In the genomic region with DNA sequence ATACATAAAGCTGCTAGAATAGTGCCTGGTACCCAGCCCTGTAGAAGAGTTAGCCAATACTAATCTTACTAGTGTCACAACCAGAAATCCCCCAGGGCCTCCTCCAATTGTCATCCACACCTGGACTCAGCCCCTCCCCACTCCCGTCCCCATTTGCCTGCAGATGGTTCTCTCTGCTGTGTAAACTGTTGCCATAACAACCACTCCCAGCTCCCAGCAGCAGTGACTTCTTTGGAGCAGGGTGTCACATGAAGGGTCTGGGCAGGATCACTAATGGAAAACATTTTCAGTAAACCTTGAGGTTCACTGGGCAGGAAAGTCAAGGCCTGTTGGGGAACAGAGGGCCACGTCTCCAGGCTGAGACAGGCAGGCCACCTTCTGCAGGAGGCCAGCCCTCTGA, we compare ENCODE assay signal across 10 cellular contexts.
A peak's percentile ranks its signal among the peaks of the same experiment; 100 is the strongest.
DNase-seq lines count a peak whose midpoint lies in the region; ATAC-seq, FAIRE-seq and TF ChIP-seq lines count a peak whose summit lies in the region.
"Had no signal": no experiment of that assay in that cellular context is flagged by ENCODE, and none has a peak within 500 bp of the region (broad histone marks: within the 10 kb centered on the region; RNA-seq: fewer than 3 reads in every experiment).

No MANE protein-coding gene starts in this region.

- H3K27me3 ChIP-seq in WERI-Rb-1 (ENCODE audit: insufficient read depth, low read depth, severe bottlenecking) (no peaks in the 10 kb centered on the region), mesenchymal stem cell (ENCODE audit: control insufficient read depth in 1 of 2, insufficient read depth in 1 of 2, low read length in 2 of 2) (no peaks in the 10 kb centered on the region)

- H3K4me2 ChIP-seq in mesenchymal stem cell (ENCODE audit: low read length, poor library complexity, severe bottlenecking), result no peak overlapping the region

- H4K91ac ChIP-seq in mesenchymal stem cell (ENCODE audit: low read length), result no peak overlapping the region

- DNase-seq in Ammon's horn (ENCODE audit: low spot score) (peak; percentile 64), NCI-H146 (lab: John Stamatoyannopoulos, UW) (peak; percentile 98), WERI-Rb-1 (peak; percentile 99), mesenchymal stem cell (peak; percentile 90), OCI-M1 (lab: John Stamatoyannopoulos, UW) (no peak), HTR-8/SVneo (ENCODE audit: insufficient read length, low spot score) (no peak), AML-193 (lab: John Stamatoyannopoulos, UW) (no peak)
- DNase-seq: activated naive CD8-positive, alpha-beta T cell treated with anti-CD3 and anti-CD28 coated beads for 36 hours; immature natural killer cell had no signal

- peak overlapping the region; percentile 4 for H4K8ac ChIP-seq in mesenchymal stem cell (ENCODE audit: low read length)

- no peak overlapping the region for H2AK5ac ChIP-seq in mesenchymal stem cell (ENCODE audit: low read length, severe bottlenecking)

- H3K9ac ChIP-seq in mesenchymal stem cell (ENCODE audit: low read length), result peak overlapping the region; percentile 75

- peak overlapping the region in 1 of 2 experiments; percentile 77 for H3K18ac ChIP-seq in mesenchymal stem cell (ENCODE audit: low read depth in 1 of 2, low read length in 2 of 2)

- no peak overlapping the region for H2AFZ ChIP-seq in mesenchymal stem cell (ENCODE audit: low read depth, low read length)

- H2BK5ac ChIP-seq in mesenchymal stem cell (ENCODE audit: low read depth, low read length, poor library complexity, severe bottlenecking), result no peak overlapping the region

- H3K27ac ChIP-seq in WERI-Rb-1, result peak overlapping the region; percentile 10
- no peak overlapping the region for H3K27ac ChIP-seq in mesenchymal stem cell (ENCODE audit: low read length, poor library complexity, severe bottlenecking)

- FAIRE-seq in HTR-8/SVneo (lab: Jason Lieb, UNC), result no peak

- H3K36me3 ChIP-seq in WERI-Rb-1, result peaks cover under 1% of the 10 kb centered on the region; the same call in 1 of the 2 replicates
- peaks cover 4 to 12% of the 10 kb centered on the region in 2 experiments for H3K36me3 ChIP-seq in mesenchymal stem cell (ENCODE audit: control insufficient read depth in 1 of 2, insufficient read depth in 2 of 2, low read depth in 1 of 2, low read length in 2 of 2)

- no peak overlapping the region for H2BK15ac ChIP-seq in mesenchymal stem cell (ENCODE audit: low read depth, poor library complexity, severe bottlenecking)

- no peak overlapping the region for H2BK120ac ChIP-seq in mesenchymal stem cell (ENCODE audit: low read depth, low read length)

- TF ChIP-seq CTCF in WERI-Rb-1 (IDR thresholded peaks at IDR 0.05; ENCODE audit: low read depth, low read length), result no peak

- peaks cover 30% of the 10 kb centered on the region for H3K79me1 ChIP-seq in mesenchymal stem cell (replicated peaks; ENCODE audit: low read length, poor library complexity, severe bottlenecking)

- H3K9me3 ChIP-seq in WERI-Rb-1 (ENCODE audit: severe bottlenecking) (peaks cover 9% of the 10 kb centered on the region), mesenchymal stem cell (ENCODE audit: control insufficient read depth, low read length) (no peaks in the 10 kb centered on the region)

- H3K4ac ChIP-seq in mesenchymal stem cell (ENCODE audit: low read depth in 1 of 2, low read length in 2 of 2), result peak overlapping the region in 1 of 2 experiments; percentile 97

- H2BK12ac ChIP-seq in mesenchymal stem cell (ENCODE audit: low read length in 2 of 2), result peak overlapping the region in 1 of 2 experiments; percentile 29

- 21% methylated on average over 2 of the region's 2 CpGs for WGBS in mesenchymal stem cell

- peak overlapping the region in 1 of 2 experiments; percentile 68 for H3K14ac ChIP-seq in mesenchymal stem cell (ENCODE audit: low read length in 2 of 2)

- ATAC-seq in HG02840 (IDR thresholded peaks at IDR 0.05; ENCODE audit: low FRiP score, unreplicated experiment), result no peak

- H3K4me3 ChIP-seq in WERI-Rb-1 (ENCODE audit: low read depth, low read length) (no peak overlapping the region), mesenchymal stem cell (ENCODE audit: insufficient read depth in 1 of 2, low read depth in 1 of 2, low read length in 2 of 2) (no peak overlapping the region)

- peaks cover 17% of the 10 kb centered on the region for H3K4me1 ChIP-seq in mesenchymal stem cell (ENCODE audit: control insufficient read depth, insufficient read depth, low read depth, low read length)

- peak overlapping the region in 1 of 2 experiments; percentile 46 for H3K23ac ChIP-seq in mesenchymal stem cell (ENCODE audit: low read length in 2 of 2)

Comparison
In these comparisons a context has a peak if more than half of its experiments do, and no peak if none do; other contexts are left out.
1. DNase-seq: peak in Ammon's horn (single experiment), NCI-H146 (single experiment), WERI-Rb-1 (single experiment) and mesenchymal stem cell (single experiment); none in OCI-M1 (single experiment), HTR-8/SVneo (single experiment) and AML-193 (0 of 2).